In the genomic region with DNA sequence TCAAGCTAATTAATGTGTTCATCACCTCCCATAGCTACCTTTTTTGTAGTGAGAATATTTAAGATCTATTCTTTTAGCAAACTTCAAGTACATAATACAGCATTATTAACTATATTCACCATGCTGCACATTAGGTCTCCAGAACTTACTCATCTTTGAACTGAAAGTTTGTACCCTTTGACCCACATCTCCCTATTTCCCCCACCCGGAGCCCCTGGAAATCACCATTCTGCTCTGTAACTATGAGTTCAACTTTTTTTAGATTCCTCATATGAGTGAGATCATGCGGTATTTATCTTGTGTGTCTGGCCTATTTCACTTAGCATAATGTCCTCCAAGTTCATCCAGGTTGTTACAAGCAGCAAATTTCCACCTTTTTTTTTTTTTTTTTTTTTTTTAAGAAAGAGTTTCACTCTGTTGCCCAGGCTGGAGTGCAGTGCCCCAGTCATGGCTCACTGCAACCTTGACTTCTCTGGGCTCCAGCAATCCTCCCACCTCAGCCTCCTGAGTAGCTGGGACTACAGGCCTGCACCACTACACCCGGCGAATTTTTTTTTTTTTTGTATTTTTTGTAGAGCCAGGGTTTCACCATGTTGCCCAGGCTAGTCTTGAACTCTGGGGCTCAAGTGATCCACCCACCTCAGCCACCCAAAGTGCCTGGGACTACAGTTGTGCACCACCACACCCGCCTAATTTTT, we compare ENCODE assay signal across 1 cellular context.
A peak's percentile ranks its signal among the peaks of the same experiment; 100 is the strongest.
TF ChIP-seq lines count a peak whose summit lies in the region.

No MANE protein-coding gene starts in this region.

TF ChIP-seq in GM12878, 131 proteins besides CTCF, POLR2A, EP300 and RAD21 (continued from another document):
- TF ChIP-seq, protein P1, sequence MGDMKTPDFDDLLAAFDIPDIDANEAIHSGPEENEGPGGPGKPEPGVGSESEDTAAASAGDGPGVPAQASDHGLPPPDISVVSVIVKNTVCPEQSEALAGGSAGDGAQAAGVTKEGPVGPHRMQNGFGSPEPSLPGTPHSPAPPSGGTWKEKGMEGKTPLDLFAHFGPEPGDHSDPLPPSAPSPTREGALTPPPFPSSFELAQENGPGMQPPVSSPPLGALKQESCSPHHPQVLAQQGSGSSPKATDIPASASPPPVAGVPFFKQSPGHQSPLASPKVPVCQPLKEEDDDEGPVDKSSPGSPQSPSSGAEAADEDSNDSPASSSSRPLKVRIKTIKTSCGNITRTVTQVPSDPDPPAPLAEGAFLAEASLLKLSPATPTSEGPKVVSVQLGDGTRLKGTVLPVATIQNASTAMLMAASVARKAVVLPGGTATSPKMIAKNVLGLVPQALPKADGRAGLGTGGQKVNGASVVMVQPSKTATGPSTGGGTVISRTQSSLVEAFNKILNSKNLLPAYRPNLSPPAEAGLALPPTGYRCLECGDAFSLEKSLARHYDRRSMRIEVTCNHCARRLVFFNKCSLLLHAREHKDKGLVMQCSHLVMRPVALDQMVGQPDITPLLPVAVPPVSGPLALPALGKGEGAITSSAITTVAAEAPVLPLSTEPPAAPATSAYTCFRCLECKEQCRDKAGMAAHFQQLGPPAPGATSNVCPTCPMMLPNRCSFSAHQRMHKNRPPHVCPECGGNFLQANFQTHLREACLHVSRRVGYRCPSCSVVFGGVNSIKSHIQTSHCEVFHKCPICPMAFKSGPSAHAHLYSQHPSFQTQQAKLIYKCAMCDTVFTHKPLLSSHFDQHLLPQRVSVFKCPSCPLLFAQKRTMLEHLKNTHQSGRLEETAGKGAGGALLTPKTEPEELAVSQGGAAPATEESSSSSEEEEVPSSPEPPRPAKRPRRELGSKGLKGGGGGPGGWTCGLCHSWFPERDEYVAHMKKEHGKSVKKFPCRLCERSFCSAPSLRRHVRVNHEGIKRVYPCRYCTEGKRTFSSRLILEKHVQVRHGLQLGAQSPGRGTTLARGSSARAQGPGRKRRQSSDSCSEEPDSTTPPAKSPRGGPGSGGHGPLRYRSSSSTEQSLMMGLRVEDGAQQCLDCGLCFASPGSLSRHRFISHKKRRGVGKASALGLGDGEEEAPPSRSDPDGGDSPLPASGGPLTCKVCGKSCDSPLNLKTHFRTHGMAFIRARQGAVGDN (IDR thresholded peaks at IDR 0.05), result no peak
- peak; percentile 54; the same call in 1 of the 2 replicates for TF ChIP-seq BCL11A (IDR thresholded peaks at IDR 0.05; ENCODE audit: low read depth, low read length)
- 0 out of 2 replicates have a peak, but pooled peaks have one; percentile 32 for TF ChIP-seq CBX5 (IDR thresholded peaks at IDR 0.05; ENCODE audit: low read depth)
- no peak for TF ChIP-seq FOS (IDR thresholded peaks at IDR 0.05; ENCODE audit: borderline replicate concordance, extremely low read depth, insufficient read length)
- TF ChIP-seq, protein P2, sequence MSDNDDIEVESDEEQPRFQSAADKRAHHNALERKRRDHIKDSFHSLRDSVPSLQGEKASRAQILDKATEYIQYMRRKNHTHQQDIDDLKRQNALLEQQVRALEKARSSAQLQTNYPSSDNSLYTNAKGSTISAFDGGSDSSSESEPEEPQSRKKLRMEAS (IDR thresholded peaks at IDR 0.05; ENCODE audit: low read depth, low read length), result no peak
- no peak for TF ChIP-seq ESRRA (IDR thresholded peaks at IDR 0.05; ENCODE audit: low read length)
- peak; percentile 26; the same call in 1 of the 2 replicates for TF ChIP-seq CREB1 (IDR thresholded peaks at IDR 0.05; ENCODE audit: low read depth)
- peak; percentile 65; the same call in 1 of the 2 replicates for TF ChIP-seq ZBED1 (IDR thresholded peaks at IDR 0.05; ENCODE audit: borderline replicate concordance)
- TF ChIP-seq, protein P3, sequence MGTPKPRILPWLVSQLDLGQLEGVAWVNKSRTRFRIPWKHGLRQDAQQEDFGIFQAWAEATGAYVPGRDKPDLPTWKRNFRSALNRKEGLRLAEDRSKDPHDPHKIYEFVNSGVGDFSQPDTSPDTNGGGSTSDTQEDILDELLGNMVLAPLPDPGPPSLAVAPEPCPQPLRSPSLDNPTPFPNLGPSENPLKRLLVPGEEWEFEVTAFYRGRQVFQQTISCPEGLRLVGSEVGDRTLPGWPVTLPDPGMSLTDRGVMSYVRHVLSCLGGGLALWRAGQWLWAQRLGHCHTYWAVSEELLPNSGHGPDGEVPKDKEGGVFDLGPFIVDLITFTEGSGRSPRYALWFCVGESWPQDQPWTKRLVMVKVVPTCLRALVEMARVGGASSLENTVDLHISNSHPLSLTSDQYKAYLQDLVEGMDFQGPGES (IDR thresholded peaks at IDR 0.05), result no peak
- TF ChIP-seq NRF1 (conservative IDR thresholded peaks at IDR 0.05; ENCODE audit: low read depth, low read length), result no peak
- TF ChIP-seq NR2F1 (conservative IDR thresholded peaks at IDR 0.05), result peak; percentile 99
- peak; percentile 80 for TF ChIP-seq NR2C1 (IDR thresholded peaks at IDR 0.05)
- TF ChIP-seq ZNF274 (IDR thresholded peaks at IDR 0.05; ENCODE audit: insufficient read depth, insufficient read length), result no peak
- TF ChIP-seq DPF2 (IDR thresholded peaks at IDR 0.05), result peak; percentile 55; the same call in 1 of the 2 replicates
- TF ChIP-seq EED (IDR thresholded peaks at IDR 0.05; ENCODE audit: low read depth), result peak; percentile 89
- no peak for TF ChIP-seq TAF1 (IDR thresholded peaks at IDR 0.05; ENCODE audit: borderline replicate concordance, low read depth, low read length)
- TF ChIP-seq MEF2B (IDR thresholded peaks at IDR 0.05; ENCODE audit: partially characterized antibody, poor library complexity, severe bottlenecking), result peak; percentile 32
- TF ChIP-seq ZNF384 (IDR thresholded peaks at IDR 0.05; ENCODE audit: borderline replicate concordance, low read depth, low read length), result peak; percentile 44; the same call in 1 of the 2 replicates
- TF ChIP-seq PML (IDR thresholded peaks at IDR 0.05; ENCODE audit: low read length), result no peak
- peak; percentile 74 for TF ChIP-seq IRF4 (IDR thresholded peaks at IDR 0.05; ENCODE audit: low read depth, low read length)
- no peak for TF ChIP-seq MYC (IDR thresholded peaks at IDR 0.05; ENCODE audit: insufficient read depth, insufficient read length, insufficient replicate concordance, low read length, severe bottlenecking)
- TF ChIP-seq, protein P4, sequence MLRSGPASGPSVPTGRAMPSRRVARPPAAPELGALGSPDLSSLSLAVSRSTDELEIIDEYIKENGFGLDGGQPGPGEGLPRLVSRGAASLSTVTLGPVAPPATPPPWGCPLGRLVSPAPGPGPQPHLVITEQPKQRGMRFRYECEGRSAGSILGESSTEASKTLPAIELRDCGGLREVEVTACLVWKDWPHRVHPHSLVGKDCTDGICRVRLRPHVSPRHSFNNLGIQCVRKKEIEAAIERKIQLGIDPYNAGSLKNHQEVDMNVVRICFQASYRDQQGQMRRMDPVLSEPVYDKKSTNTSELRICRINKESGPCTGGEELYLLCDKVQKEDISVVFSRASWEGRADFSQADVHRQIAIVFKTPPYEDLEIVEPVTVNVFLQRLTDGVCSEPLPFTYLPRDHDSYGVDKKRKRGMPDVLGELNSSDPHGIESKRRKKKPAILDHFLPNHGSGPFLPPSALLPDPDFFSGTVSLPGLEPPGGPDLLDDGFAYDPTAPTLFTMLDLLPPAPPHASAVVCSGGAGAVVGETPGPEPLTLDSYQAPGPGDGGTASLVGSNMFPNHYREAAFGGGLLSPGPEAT (IDR thresholded peaks at IDR 0.05; ENCODE audit: low read depth), result peak; percentile 71; the same call in 1 of the 2 replicates
